In genomic region chr6:13026100-13026499, GRCh38 we compare ENCODE assay signal across 17 cellular contexts.
A peak's percentile ranks its signal among the peaks of the same experiment; 100 is the strongest.
DNase-seq lines count a peak whose midpoint lies in the region; ATAC-seq, FAIRE-seq and TF ChIP-seq lines count a peak whose summit lies in the region.
"Had no signal": no experiment of that assay in that cellular context is flagged by ENCODE, and none has a peak within 500 bp of the region (broad histone marks: within the 10 kb centered on the region; RNA-seq: fewer than 3 reads in every experiment).

No MANE protein-coding gene starts in this region.

- peaks cover 17% of the 10 kb centered on the region for H3K4me1 Mint-ChIP-seq in glutamatergic neuron (ENCODE audit: low read depth, unreplicated experiment)

- no peaks in the 10 kb centered on the region for H3K36me3 ChIP-seq in left ventricle myocardium inferior
- H3K36me3 ChIP-seq: HAP-1 had no signal

- H3K9me3 Mint-ChIP-seq in glutamatergic neuron (ENCODE audit: unreplicated experiment): no peaks in the 10 kb centered on the region

- intact Hi-C loops in left ventricle myocardium inferior (cut with micrococcal nuclease): no loop called here
- intact Hi-C loops in right cardiac atrium (cut with DNase I): no loop called here

- H3K27ac Mint-ChIP-seq in glutamatergic neuron (ENCODE audit: unreplicated experiment): peak overlapping the region; percentile 84

- ATAC-seq in right cardiac atrium (no peak), HG03159 (IDR thresholded peaks at IDR 0.05; ENCODE audit: unreplicated experiment) (no peak)

- WGBS in right cardiac atrium: 78% methylated on average over 4 of the region's 4 CpGs

- H3K27me3 Mint-ChIP-seq in glutamatergic neuron (ENCODE audit: unreplicated experiment): no peaks in the 10 kb centered on the region

- H3K36me3 Mint-ChIP-seq in glutamatergic neuron (ENCODE audit: unreplicated experiment): no peaks in the 10 kb centered on the region

- H3K27ac ChIP-seq in left ventricle myocardium inferior (replicated peaks): peak overlapping the region; percentile 62
- no peak overlapping the region for H3K27ac ChIP-seq in right cardiac atrium (ENCODE audit: low read length)
- H3K27ac ChIP-seq in angular gyrus (ENCODE audit: low read depth, low read length): peak overlapping the region; percentile 41
- H3K27ac ChIP-seq: C4-2B had no signal

- H3K27me3 ChIP-seq in left ventricle myocardium inferior (ENCODE audit: low read depth): no peaks in the 10 kb centered on the region
- H3K27me3 ChIP-seq in right cardiac atrium (ENCODE audit: control insufficient read depth, insufficient read depth): no peaks in the 10 kb centered on the region

- no peaks in the 10 kb centered on the region for H3K9me3 ChIP-seq in left ventricle myocardium inferior (replicated peaks)
- no peaks in the 10 kb centered on the region for H3K9me3 ChIP-seq in right cardiac atrium (ENCODE audit: control insufficient read depth, low read length)
- H3K9me3 ChIP-seq: HAP-1 had no signal

- no peak overlapping the region for H3K4me3 ChIP-seq in left ventricle myocardium inferior
- H3K4me3 ChIP-seq in right cardiac atrium (ENCODE audit: low read length): no peak overlapping the region
- H3K4me3 ChIP-seq: HAP-1 had no signal

- no peak for TF ChIP-seq CTCF in left ventricle myocardium inferior (IDR thresholded peaks at IDR 0.05; ENCODE audit: borderline replicate concordance)
- TF ChIP-seq CTCF in glutamatergic neuron (IDR thresholded peaks at IDR 0.05; ENCODE audit: partially characterized antibody, unreplicated experiment): no peak

- H3K4me3 Mint-ChIP-seq in glutamatergic neuron (ENCODE audit: unreplicated experiment): peak overlapping the region; percentile 67

- no peak for DNase-seq in left ventricle myocardium inferior
- no peak for DNase-seq in right cardiac atrium
- peak; percentile 39 for DNase-seq in glutamatergic neuron
- DNase-seq in DMS153 (lab: John Stamatoyannopoulos, UW): no peak
- DNase-seq in RCC 7860 (ENCODE audit: low spot score): no peak
- DNase-seq: DMS53, KBM-7, NCI-H1436, NCI-H2029, OCI-M1, RPMI8226, SIG-M5 had no signal

- no peak for FAIRE-seq in RCC 7860 (lab: Jason Lieb, UNC)
- FAIRE-seq: GM19239 had no signal

- H3K4me1 ChIP-seq in left ventricle myocardium inferior (peaks cover 93% of the 10 kb centered on the region), right cardiac atrium (ENCODE audit: control insufficient read depth, insufficient read depth, low read length) (peaks cover 4% of the 10 kb centered on the region)
- H3K4me1 ChIP-seq: HAP-1 had no signal
